In the genomic region with DNA sequence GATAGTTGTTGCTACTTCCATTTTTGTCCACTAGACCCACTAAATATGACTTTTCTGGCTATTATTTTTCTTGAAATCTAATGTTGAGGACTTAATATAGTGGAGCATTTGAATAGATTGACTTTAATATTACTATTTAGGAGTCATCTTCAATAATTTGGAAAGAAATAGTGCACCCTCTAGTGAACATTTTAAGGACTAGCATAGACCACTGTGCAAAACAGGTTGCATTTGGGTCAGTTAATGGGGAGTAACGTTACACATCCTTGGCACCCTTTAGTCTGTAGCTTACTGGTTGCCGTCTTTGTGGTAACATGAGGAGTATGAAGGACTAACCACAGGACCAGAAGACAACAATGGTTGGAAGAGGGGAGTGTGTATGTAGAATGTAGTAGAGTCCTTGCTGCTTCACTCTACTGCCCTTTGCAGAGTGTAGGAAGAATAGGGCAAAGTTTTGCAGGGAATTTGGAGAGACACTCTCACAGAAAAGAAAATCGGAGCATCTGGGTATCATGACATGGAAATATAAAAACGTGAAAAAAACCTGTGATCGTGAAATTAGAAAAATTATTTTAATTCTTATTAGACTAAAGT, we compare ENCODE assay signal across 8 cellular contexts. TPM values are rescaled to one million over a fixed set of nuclear protein-coding genes. Genes with fewer than 3 reads are reported as not detected.
DNase-seq lines count a peak whose midpoint lies in the region; ATAC-seq and TF ChIP-seq lines count a peak whose summit lies in the region.

No MANE protein-coding gene starts in this region.

- peak; percentile 12 for DNase-seq in A172 (ENCODE audit: low spot score)
- DNase-seq in H4 (ENCODE audit: low spot score), result peak; percentile 11
- DNase-seq in cardiac muscle cell (ENCODE audit: low read depth in 1 of 2, low spot score in 1 of 2), result peak; percentile 19 to 49
- DNase-seq in activated T-cell treated with anti-CD3 and anti-CD28 coated beads, Interleukin-2, amount 50 U/mL, for 1 hour, result no peak
- DNase-seq in stimulated activated CD4-positive, alpha-beta T cell treated with anti-CD3 and anti-CD28 coated beads, Interleukin-2, amount 100 ng/mL, for 48 hours, result no peak
- DNase-seq in mesenteric fat pad (ENCODE audit: low spot score), result no peak

- no peak overlapping the region for H3K27ac ChIP-seq in cardiac muscle cell

- no peaks in the 10 kb centered on the region for H3K9me3 ChIP-seq in cardiac muscle cell (ENCODE audit: low read depth)

- no peaks in the 10 kb centered on the region for H3K27me3 ChIP-seq in cardiac muscle cell

- ATAC-seq in SK-N-SH treated with all-trans-retinoic acid at 6 μM for 48 hours (peak; percentile 89), GM18517 (IDR thresholded peaks at IDR 0.05; ENCODE audit: unreplicated experiment) (no peak)

- H3K4me3 ChIP-seq in cardiac muscle cell, result no peak overlapping the region

- peak; percentile 55 for TF ChIP-seq CTCF in cardiac muscle cell (IDR thresholded peaks at IDR 0.05; ENCODE audit: low read depth, low read length)

- H3K4me1 ChIP-seq in cardiac muscle cell (ENCODE audit: low read depth), result no peaks in the 10 kb centered on the region

- H3K36me3 ChIP-seq in cardiac muscle cell, result no peaks in the 10 kb centered on the region

TF ChIP-seq in SK-N-SH treated with all-trans-retinoic acid at 6 μM for 48 hours, 23 proteins besides CTCF, POLR2A, EP300 and RAD21:
- TF ChIP-seq BACH2 (CRISPR knock-in tag; IDR thresholded peaks at IDR 0.05; ENCODE audit: borderline replicate concordance) (no peak), ZNF8 (CRISPR knock-in tag; IDR thresholded peaks at IDR 0.05) (no peak), CSDC2 (CRISPR knock-in tag; IDR thresholded peaks at IDR 0.05) (no peak), ZNF70 (CRISPR knock-in tag; IDR thresholded peaks at IDR 0.05) (no peak)

RNA-seq across cellular contexts. Expression of a gene that starts 25.2 kb away (rescaled TPM):
- total RNA-seq in A172 (2014; rRNA removed; shearing (Covaris generic)), result 0.07 TPM in 1 of 2 replicates, not detected in the other
- total RNA-seq in H4 (2014; rRNA removed; shearing (Covaris generic)), result not detected in 2 replicates
- total RNA-seq in cardiac muscle cell, result not detected in 2 replicates
- not detected in 2 replicates for polyA plus RNA-seq in cardiac muscle cell
- not detected for total RNA-seq in mesenteric fat pad

Comparison
In these comparisons a context has a peak if more than half of its experiments do, and no peak if none do; other contexts are left out.
1. DNase-seq: peak in A172 (single experiment), H4 (single experiment) and cardiac muscle cell (2 of 2); none in activated T-cell treated with anti-CD3 and anti-CD28 coated beads, Interleukin-2, amount 50 U/mL, for 1 hour (single experiment), stimulated activated CD4-positive, alpha-beta T cell treated with anti-CD3 and anti-CD28 coated beads, Interleukin-2, amount 100 ng/mL, for 48 hours (0 of 2) and mesenteric fat pad (single experiment).